16 cellular contexts compared by ENCODE assay signal in genomic region chr1:234667891-234668576, GRCh38.
"Had no signal": no experiment of that assay in that cellular context is flagged by ENCODE, and none has a peak within 500 bp of the region (broad histone marks: within the 10 kb centered on the region; RNA-seq: fewer than 3 reads in every experiment).

No MANE protein-coding gene starts in this region.

- H3K36me3 ChIP-seq: lower lobe of right lung, thoracic aorta had no signal

- H3K4me1 Mint-ChIP-seq: WTC11 had no signal

- H3K4me3 ChIP-seq: lower lobe of right lung, smooth muscle cell, thoracic aorta had no signal

- H3K9me3 ChIP-seq: lower lobe of right lung, thoracic aorta had no signal

- H3K4me3 Mint-ChIP-seq: activated CD8-positive, alpha-beta memory T cell treated with anti-CD3 and anti-CD28 coated beads, Interleukin-2, amount 10 ng/mL, durations not matched to agents 7 days and 5 days; natural killer cell; WTC11 had no signal

- DNase-seq: activated CD8-positive, alpha-beta memory T cell treated with anti-CD3 and anti-CD28 coated beads, Interleukin-2, amount 10 ng/mL, durations not matched to agents 7 days and 5 days; activated effector memory CD4-positive, alpha-beta T cell treated with Interleukin-2 at 50 U/mL for 16 hours; activated naive CD4-positive, alpha-beta T cell treated with anti-CD3 and anti-CD28 coated beads, Interleukin-2, amount 50 U/mL, for 16 hours; cerebellar nuclear complex; cortex of kidney; hypothalamus; islet precursor cell; left colon; lower lobe of right lung; natural killer cell; nucleus accumbens; stimulated activated CD4-positive, alpha-beta T cell treated with anti-CD3 and anti-CD28 coated beads, Interleukin-4, amount 100 ng/mL, for 1 hour had no signal

- H3K27me3 Mint-ChIP-seq: activated CD8-positive, alpha-beta memory T cell treated with anti-CD3 and anti-CD28 coated beads, Interleukin-2, amount 10 ng/mL, durations not matched to agents 7 days and 5 days had no signal

- H3K9me3 Mint-ChIP-seq: natural killer cell had no signal

- ATAC-seq: activated CD8-positive, alpha-beta memory T cell treated with anti-CD3 and anti-CD28 coated beads, Interleukin-2, amount 10 ng/mL, durations not matched to agents 7 days and 5 days; left colon; lower lobe of right lung; natural killer cell; sciatic nerve; WTC11 had no signal

- H3K27ac ChIP-seq: lower lobe of right lung, thoracic aorta had no signal

- H3K36me3 Mint-ChIP-seq: natural killer cell had no signal

- H3K27ac Mint-ChIP-seq: activated CD8-positive, alpha-beta memory T cell treated with anti-CD3 and anti-CD28 coated beads, Interleukin-2, amount 10 ng/mL, durations not matched to agents 7 days and 5 days; natural killer cell; WTC11 had no signal

- H3K4me2 ChIP-seq: smooth muscle cell had no signal
